8 cellular contexts compared by ENCODE assay signal in genomic region chr22:36781656-36782627, GRCh38. TPM values are rescaled to one million over a fixed set of nuclear protein-coding genes. Genes with fewer than 3 reads are reported as not detected.
DNase-seq lines count a peak whose midpoint lies in the region; ATAC-seq and TF ChIP-seq lines count a peak whose summit lies in the region.

No MANE protein-coding gene starts in this region.

- TF ChIP-seq RAD21 in IMR-90 (IDR thresholded peaks at IDR 0.05; ENCODE audit: low read length), result peak; percentile 90

- peak overlapping the region; percentile 72 for H3K27ac Mint-ChIP-seq in activated naive CD4-positive, alpha-beta T cell treated with anti-CD3 and anti-CD28 coated beads for 36 hours

- DNase-seq in AG10803 (ENCODE audit: low read depth) (peak; percentile 76), IMR-90 (peak; percentile 92), glomerular visceral epithelial cell (ENCODE audit: extremely low spot score) (peak; percentile 83), ovary (peak; percentile 50 to 84 (median 73)), thoracic aorta (ENCODE audit: low spot score) (peak; percentile 59)
- peak; percentile 94 for DNase-seq in activated naive CD4-positive, alpha-beta T cell treated with anti-CD3 and anti-CD28 coated beads for 36 hours

- no peak overlapping the region for H2BK15ac ChIP-seq in IMR-90 (ENCODE audit: low read depth, low read length)

- H3K9me3 Mint-ChIP-seq in activated naive CD4-positive, alpha-beta T cell treated with anti-CD3 and anti-CD28 coated beads for 36 hours, result no peaks in the 10 kb centered on the region

- no peak overlapping the region for H3K23ac ChIP-seq in IMR-90 (ENCODE audit: low read depth, low read length)

- peak overlapping the region; percentile 27 for H3K4me2 ChIP-seq in IMR-90 (ENCODE audit: low read depth, low read length)

- H3K27me3 ChIP-seq in IMR-90 (ENCODE audit: control insufficient read depth, insufficient read depth, low read length) (peaks cover 26% of the 10 kb centered on the region), ovary (no peaks in the 10 kb centered on the region), thoracic aorta (replicated peaks; ENCODE audit: insufficient read depth) (no peaks in the 10 kb centered on the region)

- peaks cover 3% of the 10 kb centered on the region for H3K27me3 Mint-ChIP-seq in activated naive CD4-positive, alpha-beta T cell treated with anti-CD3 and anti-CD28 coated beads for 36 hours (ENCODE audit: low read depth)

- peak overlapping the region; percentile 18 for H2AK9ac ChIP-seq in IMR-90 (replicated peaks; ENCODE audit: low read depth, low read length, poor library complexity)

- peak overlapping the region; percentile 60 for H3K4ac ChIP-seq in IMR-90 (ENCODE audit: low read depth, low read length)

- CTCF ChIA-PET in IMR-90 (lab: Yijun Ruan, JAX), result interaction anchor here (0.6 to 1.6 kb wide), 3 partner anchors 12 to 196 kb away, joined by 3 to 6 read pairs (median 3); no protein-coding TSS in a partner anchor
- CTCF ChIA-PET in activated naive CD4-positive, alpha-beta T cell treated with anti-CD3 and anti-CD28 coated beads for 36 hours (lab: Charles Lee), result interaction anchor here (0.6 to 4.9 kb wide), 12 partner anchors 17 to 435 kb away, joined by 3 to 36 read pairs (median 4); no protein-coding TSS in a partner anchor

- no TSS peak for BruUV-seq in IMR-90 (replicated peaks; lab: Mats Ljungman, UMichigan)

- H4K8ac ChIP-seq in IMR-90 (ENCODE audit: low read depth in 2 of 2, low read length in 2 of 2), result peak overlapping the region; percentile 8 to 53; a peak in 2 of 4 replicates

- peaks cover 26% of the 10 kb centered on the region for H3K4me1 Mint-ChIP-seq in activated naive CD4-positive, alpha-beta T cell treated with anti-CD3 and anti-CD28 coated beads for 36 hours (ENCODE audit: low read depth)

- 0 out of 2 replicates have a peak overlapping the region, but pooled peaks have one; percentile 12 for H3K14ac ChIP-seq in IMR-90 (replicated peaks; ENCODE audit: low read depth, low read length)

- H4K91ac ChIP-seq in IMR-90 (ENCODE audit: insufficient read depth, low read depth, low read length), result peak overlapping the region; percentile 1; the same call in 1 of the 2 replicates

- no peaks in the 10 kb centered on the region for H3K9me1 ChIP-seq in IMR-90 (ENCODE audit: insufficient read depth, low read length)

- H4K20me1 ChIP-seq in IMR-90 (ENCODE audit: insufficient read depth, low read length), result no peaks in the 10 kb centered on the region

- no peaks in the 10 kb centered on the region for H3K79me1 ChIP-seq in IMR-90 (ENCODE audit: low read depth in 1 of 2, low read length in 2 of 2)

- H3K4me1 ChIP-seq in IMR-90 (ENCODE audit: control insufficient read depth, insufficient read depth, low read length) (peaks cover 4% of the 10 kb centered on the region), ovary (ENCODE audit: insufficient read depth) (peaks cover under 1% of the 10 kb centered on the region), thoracic aorta (ENCODE audit: control insufficient read depth in 1 of 2, low read depth in 2 of 2) (peaks cover 0 to 9% of the 10 kb centered on the region in 2 donors)

- TF ChIP-seq CTCF in AG10803 (conservative IDR thresholded peaks at IDR 0.05; ENCODE audit: low read length) (peak; percentile 80), IMR-90 (conservative IDR thresholded peaks at IDR 0.05; ENCODE audit: low read depth, low read length) (peak; percentile 95), ovary (IDR thresholded peaks at IDR 0.05) (peak; percentile 63 to 78 (median 69)), thoracic aorta (IDR thresholded peaks at IDR 0.05) (peak; percentile 86)

- peak overlapping the region; percentile 28 for H3K4me3 Mint-ChIP-seq in activated naive CD4-positive, alpha-beta T cell treated with anti-CD3 and anti-CD28 coated beads for 36 hours

- peak overlapping the region; percentile 52; the same call in 1 of the 2 replicates for H2BK120ac ChIP-seq in IMR-90 (ENCODE audit: low read depth, low read length)

- peak; percentile 67 for ATAC-seq in GM18907 (IDR thresholded peaks at IDR 0.05; ENCODE audit: unreplicated experiment)
- peak; percentile 99 for ATAC-seq in IMR-90 (ENCODE audit: low read depth)
- peak; percentile 97 for ATAC-seq in SK-N-SH treated with all-trans-retinoic acid at 6 μM for 48 hours
- peak; percentile 71 for ATAC-seq in thoracic aorta (ENCODE audit: insufficient number of reproducible peaks, low FRiP score, low read depth)

- no peaks in the 10 kb centered on the region for H3K36me3 Mint-ChIP-seq in activated naive CD4-positive, alpha-beta T cell treated with anti-CD3 and anti-CD28 coated beads for 36 hours (ENCODE audit: low read depth)

- no peak overlapping the region for H3K56ac ChIP-seq in IMR-90 (ENCODE audit: extremely low read depth, insufficient read depth, low read length)

- WGBS in IMR-90 (ENCODE audit: extremely low coverage in 2 of 2, insufficient read length in 1 of 2), 2 experiments, result 26% methylated on average over 16 of the region's 33 CpGs; no CpG with 5 or more reads in 1 of the 2 experiments
- WGBS in ovary, 3 donors, result 19 to 25% (median 19%) methylated on average over 33 of the region's 33 CpGs

- no peak overlapping the region for H3K18ac ChIP-seq in IMR-90 (ENCODE audit: low read depth, low read length)

- H3K27ac ChIP-seq in IMR-90 (ENCODE audit: insufficient read depth, low read length), result peak overlapping the region; percentile 4; the same call in 1 of the 2 replicates
- H3K27ac ChIP-seq in ovary, result no peak overlapping the region
- no peak overlapping the region for H3K27ac ChIP-seq in thoracic aorta

- no peaks in the 10 kb centered on the region for H3K9me3 ChIP-seq in IMR-90 (ENCODE audit: control insufficient read depth, insufficient read depth, low read length)
- H3K9me3 ChIP-seq in ovary, result no peaks in the 10 kb centered on the region
- no peaks in the 10 kb centered on the region for H3K9me3 ChIP-seq in thoracic aorta

- no peak overlapping the region; the same call in 1 of the 2 replicates for H2BK20ac ChIP-seq in IMR-90 (ENCODE audit: low read depth, low read length)

- H3K9ac ChIP-seq in IMR-90 (ENCODE audit: low read depth, low read length), result no peak overlapping the region

- H3K4me3 ChIP-seq in AG10803 (ENCODE audit: low read length), result no peak overlapping the region
- H3K4me3 ChIP-seq in IMR-90 (ENCODE audit: insufficient read depth, low read depth, low read length), result no peak overlapping the region
- no peak overlapping the region for H3K4me3 ChIP-seq in ovary
- H3K4me3 ChIP-seq in thoracic aorta, result no peak overlapping the region

- H4K5ac ChIP-seq in IMR-90 (ENCODE audit: low read depth, low read length), result no peak overlapping the region

- H3K36me3 ChIP-seq in IMR-90 (ENCODE audit: control insufficient read depth, insufficient read depth, low read length), result no peaks in the 10 kb centered on the region
- H3K36me3 ChIP-seq in ovary, result no peaks in the 10 kb centered on the region
- no peaks in the 10 kb centered on the region for H3K36me3 ChIP-seq in thoracic aorta

- in situ Hi-C loops in IMR-90 (cut with MboI; ENCODE audit: low sequenced_read_pairs), result loop anchor here (5.0 kb wide), 1 partner anchor 65 kb away; no protein-coding TSS in a partner anchor

- intact Hi-C loops in IMR-90 (cut with micrococcal nuclease) (loop anchor here (1.0 to 5.0 kb wide), 4 partner anchors 74 to 415 kb away; no protein-coding TSS in a partner anchor), ovary (cut with DNase I) (loop anchor here in 3 of 4 donors (5.0 to 10.0 kb wide), 4 partner anchors 193 to 420 kb away; no protein-coding TSS in a partner anchor)
- intact Hi-C loops in activated naive CD4-positive, alpha-beta T cell treated with anti-CD3 and anti-CD28 coated beads for 36 hours (cut with micrococcal nuclease), result loop anchor here (1.0 to 2.0 kb wide), 5 partner anchors 25 to 417 kb away; no protein-coding TSS in a partner anchor

- H2AK5ac ChIP-seq in IMR-90 (ENCODE audit: low read depth, low read length), result peak overlapping the region; percentile 25; the same call in 1 of the 2 replicates

- peak overlapping the region; percentile 14 for H2BK5ac ChIP-seq in IMR-90 (ENCODE audit: low read depth, low read length, poor library complexity, severe bottlenecking)

- POLR2A ChIA-PET in IMR-90 (lab: Charles Lee; ENCODE audit: unreplicated experiment), result no interaction called here

- no peak for TF ChIP-seq EP300 in ovary (IDR thresholded peaks at IDR 0.05)

- dilution Hi-C loops in IMR-90 (cut with HindIII; ENCODE audit: low sequenced_read_pairs, unreplicated experiment), result no loop called here

- TF ChIP-seq POLR2A in IMR-90 (IDR thresholded peaks at IDR 0.05; ENCODE audit: low read depth, low read length) (no peak), ovary (IDR thresholded peaks at IDR 0.05) (no peak)

- peak overlapping the region; percentile 86 for H2AFZ ChIP-seq in IMR-90 (replicated peaks; ENCODE audit: low read length, poor library complexity)

TF ChIP-seq in IMR-90, 13 proteins besides CTCF, POLR2A, EP300 and RAD21 (continues in another document):
- TF ChIP-seq CHD1 (IDR thresholded peaks at IDR 0.05; ENCODE audit: low read depth, low read length) (no peak), SMC3 (IDR thresholded peaks at IDR 0.05; ENCODE audit: low read depth, low read length) (peak; percentile 67), BHLHE40 (IDR thresholded peaks at IDR 0.05; ENCODE audit: low read depth, low read length) (peak; percentile 37; the same call in 1 of the 2 replicates), RFX5 (IDR thresholded peaks at IDR 0.05; ENCODE audit: low read depth, low read length) (no peak)

TF ChIP-seq in SK-N-SH treated with all-trans-retinoic acid at 6 μM for 48 hours, 23 proteins besides CTCF, POLR2A, EP300 and RAD21 (continues in another document):
- TF ChIP-seq TOX (CRISPR knock-in tag; IDR thresholded peaks at IDR 0.05; ENCODE audit: borderline replicate concordance) (no peak), CSDC2 (CRISPR knock-in tag; IDR thresholded peaks at IDR 0.05) (no peak), ZNF8 (CRISPR knock-in tag; IDR thresholded peaks at IDR 0.05) (no peak), ISL1 (CRISPR knock-in tag; IDR thresholded peaks at IDR 0.05) (no peak), RARB (CRISPR knock-in tag; IDR thresholded peaks at IDR 0.05) (no peak)

RNA-seq across cellular contexts. Expression of gene IFT27, which starts 6.0 kb away (rescaled TPM):
- total RNA-seq in IMR-90 (2012; rRNA removed) (14.5 and 18.3 TPM in 2 replicates), ovary (10 to 100 TPM; 26.0 to 38.8 (median 29.5) TPM), thoracic aorta (10 to 100 TPM; 15.0 to 16.0 TPM)
- polyA plus RNA-seq in IMR-90 (2012; rRNA removed) (26.9 and 27.0 TPM in 2 replicates), ovary (10 to 100 TPM; 14.2 to 20.0 TPM)
- polyA plus RNA-seq in IMR-90 (2012; cell fraction: cytosol; rRNA removed), result 19.5 and 23.4 TPM in 2 replicates
- 91.4 and 200 TPM in 2 replicates for polyA plus RNA-seq in IMR-90 (2012; cell fraction: nucleus; rRNA removed; ENCODE audit: low replicate concordance)
- total RNA-seq in activated naive CD4-positive, alpha-beta T cell treated with anti-CD3 and anti-CD28 coated beads for 36 hours, result 10 to 100 TPM; 15.7 to 16.2 TPM

RNA-seq across cellular contexts. Expression of gene PVALB, which starts 34.9 kb away (rescaled TPM):
- total RNA-seq in IMR-90 (2012; rRNA removed) (not detected in 2 replicates), ovary (under 1 TPM in 1 of 7 donors, not detected in 6; 0.41 TPM), thoracic aorta (not detected)
- polyA plus RNA-seq in IMR-90 (2012; rRNA removed) (not detected in 2 replicates), ovary (under 1 TPM in 1 of 2 donors, not detected in 1; 0.47 TPM)
- polyA plus RNA-seq in IMR-90 (2012; cell fraction: cytosol; rRNA removed), result not detected in 2 replicates
- not detected in 2 replicates for polyA plus RNA-seq in IMR-90 (2012; cell fraction: nucleus; rRNA removed; ENCODE audit: low replicate concordance)
- total RNA-seq in activated naive CD4-positive, alpha-beta T cell treated with anti-CD3 and anti-CD28 coated beads for 36 hours, result not detected
